18 cellular contexts compared by ENCODE assay signal in the genomic region with DNA sequence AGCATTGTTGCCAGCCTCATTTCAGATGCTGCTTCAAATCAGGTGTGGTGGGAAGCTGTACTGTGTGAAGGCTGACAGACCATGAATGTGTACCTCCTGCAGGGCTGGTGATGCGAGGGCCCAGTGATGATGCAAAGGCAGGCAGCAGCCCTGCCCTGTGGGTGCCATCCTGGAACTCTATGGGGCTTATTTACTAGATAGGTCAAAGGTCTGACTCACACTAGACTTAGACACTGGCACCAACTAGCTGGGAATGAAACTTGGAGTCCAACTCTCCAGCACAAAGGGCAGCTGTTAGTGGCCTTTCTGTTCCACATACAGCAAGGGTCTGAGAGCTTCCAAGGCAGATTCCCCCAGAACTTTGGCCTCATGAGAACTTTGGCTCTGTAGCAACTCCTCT.
"Had no signal": no experiment of that assay in that cellular context is flagged by ENCODE, and none has a peak within 500 bp of the region (broad histone marks: within the 10 kb centered on the region; RNA-seq: fewer than 3 reads in every experiment).

No MANE protein-coding gene starts in this region.

- H3K9me3 Mint-ChIP-seq: activated naive CD4-positive, alpha-beta T cell treated with anti-CD3 and anti-CD28 coated beads, Interleukin-2, amount 50 U/mL, for 24 hours; activated T-cell treated with anti-CD3 and anti-CD28 coated beads, Interleukin-2, amount 50 U/mL, for 4 hours; central memory CD8-positive, alpha-beta T cell had no signal

- H3K36me3 Mint-ChIP-seq: activated naive CD4-positive, alpha-beta T cell treated with anti-CD3 and anti-CD28 coated beads, Interleukin-2, amount 50 U/mL, for 24 hours had no signal

- FAIRE-seq: pancreas had no signal

- ATAC-seq: activated CD8-positive, alpha-beta memory T cell treated with anti-CD3 and anti-CD28 coated beads, Interleukin-2, amount 10 ng/mL, durations not matched to agents 7 days and 5 days; activated T-cell treated with anti-CD3 and anti-CD28 coated beads, Interleukin-2, amount 50 U/mL, for 4 hours; pancreas had no signal

- H3K27ac Mint-ChIP-seq: activated CD8-positive, alpha-beta memory T cell treated with anti-CD3 and anti-CD28 coated beads, Interleukin-2, amount 10 ng/mL, durations not matched to agents 7 days and 5 days; activated naive CD4-positive, alpha-beta T cell treated with anti-CD3 and anti-CD28 coated beads, Interleukin-2, amount 50 U/mL, for 24 hours; mesothelial cell of epicardium had no signal

- H3K27me3 Mint-ChIP-seq: activated naive CD4-positive, alpha-beta T cell treated with anti-CD3 and anti-CD28 coated beads, Interleukin-2, amount 50 U/mL, for 24 hours had no signal

- H3K4me1 Mint-ChIP-seq: activated CD8-positive, alpha-beta memory T cell treated with anti-CD3 and anti-CD28 coated beads, Interleukin-2, amount 10 ng/mL, durations not matched to agents 7 days and 5 days; activated naive CD4-positive, alpha-beta T cell treated with anti-CD3 and anti-CD28 coated beads, Interleukin-2, amount 50 U/mL, for 24 hours; central memory CD8-positive, alpha-beta T cell; mesothelial cell of epicardium; naive B cell had no signal

- DNase-seq: activated CD4-positive, alpha-beta T cell treated with anti-CD3 and anti-CD28 coated beads for 1 hour; activated CD4-positive, alpha-beta T cell treated with anti-CD3 and anti-CD28 coated beads, Interleukin-2, amount 50 U/mL, for 4 hours; activated CD8-positive, alpha-beta memory T cell treated with anti-CD3 and anti-CD28 coated beads, Interleukin-2, amount 10 ng/mL, durations not matched to agents 7 days and 5 days; activated effector memory CD4-positive, alpha-beta T cell treated with Interleukin-2 at 50 U/mL for 16 hours; activated T-cell treated with anti-CD3 and anti-CD28 coated beads, Interleukin-2, amount 50 U/mL, for 4 hours; brain microvascular endothelial cell; effector CD4-positive, alpha-beta T cell; foreskin melanocyte; naive B cell; pancreas; retina; stimulated activated CD4-positive, alpha-beta T cell treated with anti-CD3 and anti-CD28 coated beads, Interleukin-15, amount 100 ng/mL, for 24 hours; stimulated activated CD4-positive, alpha-beta T cell treated with anti-CD3 and anti-CD28 coated beads, Interleukin-4, amount 100 ng/mL, for 24 hours; stimulated activated naive CD4-positive, alpha-beta T cell treated with Interleukin-2 at 50 U/mL for 16 hours; upper lobe of left lung had no signal

- H3K4me3 Mint-ChIP-seq: activated CD8-positive, alpha-beta memory T cell treated with anti-CD3 and anti-CD28 coated beads, Interleukin-2, amount 10 ng/mL, durations not matched to agents 7 days and 5 days; activated naive CD4-positive, alpha-beta T cell treated with anti-CD3 and anti-CD28 coated beads, Interleukin-2, amount 50 U/mL, for 24 hours; activated T-cell treated with anti-CD3 and anti-CD28 coated beads, Interleukin-2, amount 50 U/mL, for 4 hours; central memory CD8-positive, alpha-beta T cell; mesothelial cell of epicardium; naive B cell had no signal
